Comparison of ENCODE assay signal across 8 cellular contexts in the genomic region with DNA sequence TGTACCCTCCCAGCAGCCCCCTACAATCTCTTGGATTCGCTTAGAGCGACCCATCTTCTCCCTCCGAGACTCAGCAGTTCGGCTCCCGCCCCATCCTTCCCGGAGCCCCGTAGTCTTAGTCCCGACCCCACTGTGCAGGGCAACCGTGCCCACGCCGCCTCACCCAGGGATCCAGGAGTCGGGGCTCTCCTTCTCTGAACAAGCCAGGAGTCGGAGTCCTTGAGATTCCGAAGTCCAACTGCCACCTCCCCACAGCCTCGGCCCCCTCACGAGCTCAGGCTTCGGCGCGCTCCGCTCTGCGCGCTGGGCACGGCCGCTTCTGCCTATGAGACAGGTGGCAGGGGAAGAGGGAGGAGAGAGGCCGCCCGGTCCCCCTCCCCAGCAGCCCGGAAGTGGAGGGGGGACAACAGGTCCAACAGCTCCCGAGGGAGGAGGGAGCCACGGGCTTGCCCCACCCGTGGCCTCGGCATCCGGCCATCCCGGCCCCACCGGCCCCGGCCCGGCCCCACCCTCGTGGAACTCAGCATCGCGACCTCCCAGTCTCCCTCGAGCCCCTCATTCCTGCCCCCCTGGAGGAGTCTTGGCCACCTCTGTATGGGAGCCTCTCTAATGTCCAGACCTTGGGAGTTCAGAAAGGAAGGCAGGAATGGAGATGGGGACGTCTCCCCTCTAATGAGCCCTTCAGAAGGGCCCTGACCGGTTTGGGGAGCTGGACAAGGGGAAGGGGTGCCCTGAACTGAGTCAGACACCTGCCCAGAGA. TPM values are rescaled to one million over a fixed set of nuclear protein-coding genes. Genes with fewer than 3 reads are reported as not detected.
DNase-seq lines count a peak whose midpoint lies in the region; ATAC-seq, FAIRE-seq and TF ChIP-seq lines count a peak whose summit lies in the region.

A gene (minus strand): TSS at position 321 of the 760 bp plus-strand sequence. CDS start 628 bp downstream, outside the sequence.

- in situ Hi-C loops in HepG2 (cut with HindIII; ENCODE audit: extremely low pct_ligation_motif_present, low pct_unique_long_range_greater_than_20kb): no loop called here

- TF ChIP-seq CTCF in HepG2 (CRISPR knock-in tag; IDR thresholded peaks at IDR 0.05): no peak

- peaks cover 11% of the 10 kb centered on the region for H3K79me2 ChIP-seq in HepG2 (ENCODE audit: insufficient read depth, low read length)

- peak within 1 kb of the TSS; percentile 92 for H3K9ac ChIP-seq in HepG2 (ENCODE audit: insufficient read depth, low read depth, low read length)

- no peaks in the 10 kb centered on the region for H3K9me3 ChIP-seq in HepG2 (ENCODE audit: low read length)

- peak within 1 kb of the TSS; percentile 83 for H3K27ac ChIP-seq in caudate nucleus (ENCODE audit: low read depth, low read length)
- H3K27ac ChIP-seq in HepG2 (ENCODE audit: extremely low read length, insufficient read depth, low read length): peak within 1 kb of the TSS; percentile 79

- peaks cover 1 to 4% of the 10 kb centered on the region in 2 experiments; a peak in 2 of 5 replicates for H3K36me3 ChIP-seq in HepG2 (replicated peaks in 1 of 2; ENCODE audit: control insufficient read depth in 1 of 2, insufficient read depth in 2 of 2, low read length in 2 of 2)

- ATAC-seq in GM18907 (IDR thresholded peaks at IDR 0.05; ENCODE audit: unreplicated experiment): peak; percentile 21
- ATAC-seq in HG03354 (IDR thresholded peaks at IDR 0.05; ENCODE audit: poor library complexity, severe bottlenecking, unreplicated experiment): peak; percentile 29
- ATAC-seq in SK-N-SH treated with all-trans-retinoic acid at 6 μM for 48 hours: peak; percentile 72
- ATAC-seq in HepG2: peak; percentile 77

- no peaks in the 10 kb centered on the region; a peak in 1 of 5 replicates for H3K27me3 ChIP-seq in HepG2 (ENCODE audit: control insufficient read depth in 1 of 2, insufficient read depth in 2 of 2, low read length in 2 of 2)

- peak within 1 kb of the TSS; percentile 34 for H2AFZ ChIP-seq in HepG2 (ENCODE audit: low read length)

- H4K20me1 ChIP-seq in HepG2 (ENCODE audit: insufficient read depth, low read length): no peaks in the 10 kb centered on the region

- POLR2A ChIA-PET in HepG2 (lab: Yijun Ruan, JAX): interaction anchor here (0.7 to 2.2 kb wide), 16 partner anchors 9 to 164 kb away, joined by 3 to 47 read pairs (median 6); a partner anchor contains a TSS

- CTCF ChIA-PET in HepG2 (lab: Yijun Ruan, JAX; ENCODE audit: low intra/inter-chr PET ratio, low total read pairs): interaction anchor here (1.6 kb wide), 1 partner anchor 58 kb away, joined by 10 read pairs; no protein-coding TSS in a partner anchor

- 4% methylated on average over 20 of the region's 42 CpGs for WGBS in HepG2 (ENCODE audit: low lambda C conversion rate)

- peak within 1 kb of the TSS; percentile 84 for H3K4me2 ChIP-seq in HepG2 (ENCODE audit: low read depth, low read length)

- no TSS peak for BruUV-seq in HepG2 (replicated peaks; lab: Mats Ljungman, UMichigan)

- H3K4me1 ChIP-seq in HepG2 (ENCODE audit: insufficient read depth, low read length): peaks cover 42% of the 10 kb centered on the region

- TF ChIP-seq POLR2A in HepG2 (IDR thresholded peaks at IDR 0.05; ENCODE audit: insufficient read depth in 1 of 2, low read depth in 2 of 2, low read length in 2 of 2): peak; percentile 30 to 74; a peak in 2 of 4 replicates

- peak; percentile 43 for DNase-seq in A172 (ENCODE audit: low spot score)
- peak in 12 of 61 donors; percentile 21 to 64 (median 48) for DNase-seq in caudate nucleus (lab: John Stamatoyannopoulos, UW)
- peak; percentile 38 for DNase-seq in HepG2 (ENCODE audit: low spot score)
- DNase-seq in stimulated activated CD4-positive, alpha-beta T cell treated with anti-CD3 and anti-CD28 coated beads, TNF-alpha, amount 100 ng/mL, for 4 hours (ENCODE audit: low read depth in 3 of 3): peak in 2 of 3 experiments; percentile 22 to 31
- DNase-seq in AG08395 (ENCODE audit: low spot score): no peak

- TF ChIP-seq RAD21 in HepG2 (CRISPR knock-in tag; IDR thresholded peaks at IDR 0.05): no peak

- no peak for TF ChIP-seq EP300 in HepG2 (IDR thresholded peaks at IDR 0.05; ENCODE audit: low read depth in 2 of 2, low read length in 2 of 2)
- no peak for TF ChIP-seq EP300 in HepG2 (CRISPR knock-in tag; IDR thresholded peaks at IDR 0.05; ENCODE audit: borderline replicate concordance)

- H3K4me3 ChIP-seq in HepG2 (replicated peaks in 1 of 3; ENCODE audit: insufficient read depth in 1 of 3, low read depth in 2 of 3, low read length in 3 of 3): peak within 1 kb of the TSS; percentile 86 to 97 (median 95)

- intact Hi-C loops in HepG2 (cut with micrococcal nuclease; ENCODE audit: unreplicated experiment): loop anchor here (1.0 to 2.0 kb wide), 2 partner anchors 42 to 57 kb away; no protein-coding TSS in a partner anchor

- FAIRE-seq in HepG2 (lab: Jason Lieb, UNC): no peak

TF ChIP-seq in SK-N-SH treated with all-trans-retinoic acid at 6 μM for 48 hours, 23 proteins besides CTCF, POLR2A, EP300 and RAD21:
- TF ChIP-seq TCF4 (CRISPR knock-in tag; IDR thresholded peaks at IDR 0.05; ENCODE audit: borderline replicate concordance) (no peak), BACH2 (CRISPR knock-in tag; IDR thresholded peaks at IDR 0.05; ENCODE audit: borderline replicate concordance) (no peak), ZFP30 (CRISPR knock-in tag; IDR thresholded peaks at IDR 0.05) (no peak)
- TF ChIP-seq, protein P1, sequence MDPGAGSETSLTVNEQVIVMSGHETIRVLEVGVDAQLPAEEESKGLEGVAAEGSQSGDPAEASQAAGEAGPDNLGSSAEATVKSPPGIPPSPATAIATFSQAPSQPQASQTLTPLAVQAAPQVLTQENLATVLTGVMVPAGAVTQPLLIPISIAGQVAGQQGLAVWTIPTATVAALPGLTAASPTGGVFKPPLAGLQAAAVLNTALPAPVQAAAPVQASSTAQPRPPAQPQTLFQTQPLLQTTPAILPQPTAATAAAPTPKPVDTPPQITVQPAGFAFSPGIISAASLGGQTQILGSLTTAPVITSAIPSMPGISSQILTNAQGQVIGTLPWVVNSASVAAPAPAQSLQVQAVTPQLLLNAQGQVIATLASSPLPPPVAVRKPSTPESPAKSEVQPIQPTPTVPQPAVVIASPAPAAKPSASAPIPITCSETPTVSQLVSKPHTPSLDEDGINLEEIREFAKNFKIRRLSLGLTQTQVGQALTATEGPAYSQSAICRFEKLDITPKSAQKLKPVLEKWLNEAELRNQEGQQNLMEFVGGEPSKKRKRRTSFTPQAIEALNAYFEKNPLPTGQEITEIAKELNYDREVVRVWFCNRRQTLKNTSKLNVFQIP (CRISPR knock-in tag; IDR thresholded peaks at IDR 0.05; ENCODE audit: borderline replicate concordance, low read depth): no peak

TF ChIP-seq in HepG2, 621 proteins besides CTCF, POLR2A, EP300 and RAD21 (continues in another document):
- no peak for TF ChIP-seq SIX1 (CRISPR knock-in tag; IDR thresholded peaks at IDR 0.05; ENCODE audit: borderline replicate concordance)
- 0 out of 2 replicates have a peak, but pooled peaks have one; percentile 25 for TF ChIP-seq GTF3A (CRISPR knock-in tag; conservative IDR thresholded peaks at IDR 0.05)
- TF ChIP-seq, protein P2, sequence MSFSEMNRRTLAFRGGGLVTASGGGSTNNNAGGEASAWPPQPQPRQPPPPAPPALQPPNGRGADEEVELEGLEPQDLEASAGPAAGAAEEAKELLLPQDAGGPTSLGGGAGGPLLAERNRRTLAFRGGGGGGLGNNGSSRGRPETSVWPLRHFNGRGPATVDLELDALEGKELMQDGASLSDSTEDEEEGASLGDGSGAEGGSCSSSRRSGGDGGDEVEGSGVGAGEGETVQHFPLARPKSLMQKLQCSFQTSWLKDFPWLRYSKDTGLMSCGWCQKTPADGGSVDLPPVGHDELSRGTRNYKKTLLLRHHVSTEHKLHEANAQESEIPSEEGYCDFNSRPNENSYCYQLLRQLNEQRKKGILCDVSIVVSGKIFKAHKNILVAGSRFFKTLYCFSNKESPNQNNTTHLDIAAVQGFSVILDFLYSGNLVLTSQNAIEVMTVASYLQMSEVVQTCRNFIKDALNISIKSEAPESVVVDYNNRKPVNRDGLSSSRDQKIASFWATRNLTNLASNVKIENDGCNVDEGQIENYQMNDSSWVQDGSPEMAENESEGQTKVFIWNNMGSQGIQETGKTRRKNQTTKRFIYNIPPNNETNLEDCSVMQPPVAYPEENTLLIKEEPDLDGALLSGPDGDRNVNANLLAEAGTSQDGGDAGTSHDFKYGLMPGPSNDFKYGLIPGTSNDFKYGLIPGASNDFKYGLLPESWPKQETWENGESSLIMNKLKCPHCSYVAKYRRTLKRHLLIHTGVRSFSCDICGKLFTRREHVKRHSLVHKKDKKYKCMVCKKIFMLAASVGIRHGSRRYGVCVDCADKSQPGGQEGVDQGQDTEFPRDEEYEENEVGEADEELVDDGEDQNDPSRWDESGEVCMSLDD (CRISPR knock-in tag; IDR thresholded peaks at IDR 0.05; ENCODE audit: borderline replicate concordance): 0 out of 2 replicates have a peak, but pooled peaks have one; percentile 8
- TF ChIP-seq ZNF546 (CRISPR knock-in tag; conservative IDR thresholded peaks at IDR 0.05): no peak
- no peak for TF ChIP-seq ZNF230 (CRISPR knock-in tag; IDR thresholded peaks at IDR 0.05)

RNA-seq across cellular contexts. Expression of the gene that starts here (rescaled TPM):
- total RNA-seq in A172 (2014; rRNA removed; shearing (Covaris generic)): 9.8 and 10.9 TPM in 2 replicates
- 9.0 and 14.5 TPM in 2 replicates for total RNA-seq in HepG2 (2016; rRNA removed; fragmentation: Illumina TruSeq; extraction: Trizol)
- total RNA-seq in HepG2 (2016; cell fraction: cytosol; rRNA removed; fragmentation: Illumina TruSeq; extraction: Trizol; ENCODE audit: low read depth): 2.3 and 3.9 TPM in 2 replicates
- total RNA-seq in HepG2 (2016; cell fraction: insoluble cytoplasmic fraction; rRNA removed; fragmentation: Illumina TruSeq; extraction: Trizol): 7.0 and 14.8 TPM in 2 replicates
- 4.8 and 4.9 TPM in 2 replicates for total RNA-seq in HepG2 (2016; cell fraction: membrane; rRNA removed; fragmentation: Illumina TruSeq; extraction: Trizol)
- total RNA-seq in HepG2 (2016; cell fraction: nucleus; rRNA removed; fragmentation: Illumina TruSeq; extraction: Trizol): 14.9 and 15.3 TPM in 2 replicates
- polyA plus RNA-seq in HepG2 (2011; rRNA removed): 11.3 and 14.2 TPM in 2 replicates
- 7.0 and 9.5 TPM in 2 replicates for polyA plus RNA-seq in HepG2 (2011; cell fraction: cytosol; rRNA removed)
- polyA plus RNA-seq in HepG2 (2011; cell fraction: nucleus; rRNA removed): 48.5 and 59.0 TPM in 2 replicates
- polyA plus RNA-seq in HepG2 (2012): 9.8 and 10.4 TPM in 2 replicates
- 2.9 and 3.2 TPM in 2 replicates for polyA plus RNA-seq in HepG2 (2016; cell fraction: cytosol; fragmentation: Illumina TruSeq; extraction: Trizol; ENCODE audit: low read depth)
- 10.2 and 10.8 TPM in 2 replicates for polyA plus RNA-seq in HepG2 (2016; cell fraction: insoluble cytoplasmic fraction; fragmentation: Illumina TruSeq; extraction: Trizol; ENCODE audit: low read depth)
- polyA plus RNA-seq in HepG2 (2016; cell fraction: membrane; fragmentation: Illumina TruSeq; extraction: Trizol; ENCODE audit: low read depth): 3.5 and 4.6 TPM in 2 replicates
- polyA plus RNA-seq in HepG2 (2016; cell fraction: nucleus; fragmentation: Illumina TruSeq; extraction: Trizol; ENCODE audit: insufficient read depth, low read depth): 27.3 and 35.6 TPM in 2 replicates
- polyA minus RNA-seq in HepG2 (2011; rRNA and poly(A)+ RNA removed; ENCODE audit: low replicate concordance): 4.6 and 12.1 TPM in 2 replicates
- polyA minus RNA-seq in HepG2 (2011; cell fraction: cytosol; rRNA and poly(A)+ RNA removed): 8.2 and 9.8 TPM in 2 replicates
- 19.8 and 21.6 TPM in 2 replicates for polyA minus RNA-seq in HepG2 (2011; cell fraction: nucleus; rRNA and poly(A)+ RNA removed)

Comparison
In these comparisons a context has a peak if more than half of its experiments do, and no peak if none do; other contexts are left out.
1. ATAC-seq: peak in every context shown above with its lines; median percentile 77 in HepG2; 72 in SK-N-SH treated with all-trans-retinoic acid at 6 μM for 48 hours; 29 in HG03354; 21 in GM18907.